In genomic region chr22:23180893-23181762, GRCh38 we compare ENCODE assay signal across 8 cellular contexts. TPM values are rescaled to one million over a fixed set of nuclear protein-coding genes. Genes with fewer than 3 reads are reported as not detected.
DNase-seq lines count a peak whose midpoint lies in the region; ATAC-seq and TF ChIP-seq lines count a peak whose summit lies in the region.

No MANE protein-coding gene starts in this region.

- H3K27ac Mint-ChIP-seq in activated CD8-positive, alpha-beta memory T cell treated with anti-CD3 and anti-CD28 coated beads, Interleukin-2, amount 10 ng/mL, durations not matched to agents 7 days and 5 days, result no peak overlapping the region

- TF ChIP-seq CTCF in sigmoid colon (IDR thresholded peaks at IDR 0.05), result no peak

- H3K4me3 Mint-ChIP-seq in activated CD8-positive, alpha-beta memory T cell treated with anti-CD3 and anti-CD28 coated beads, Interleukin-2, amount 10 ng/mL, durations not matched to agents 7 days and 5 days, result peak overlapping the region; percentile 75

- intact Hi-C loops in sigmoid colon (cut with DNase I), result no loop called here

- H3K27ac ChIP-seq in sigmoid colon, result peak overlapping the region; percentile 68 to 86 (median 79)

- WGBS in sigmoid colon, 2 donors, result 10 to 23% methylated on average over 116 of the region's 116 CpGs

- no peak for TF ChIP-seq EP300 in sigmoid colon (IDR thresholded peaks at IDR 0.05)

- ATAC-seq in activated CD8-positive, alpha-beta memory T cell treated with anti-CD3 and anti-CD28 coated beads, Interleukin-2, amount 10 ng/mL, durations not matched to agents 7 days and 5 days, result peak; percentile 11
- ATAC-seq in GM19397 (IDR thresholded peaks at IDR 0.05; ENCODE audit: unreplicated experiment), result no peak

- CTCF ChIA-PET in activated CD8-positive, alpha-beta memory T cell treated with anti-CD3 and anti-CD28 coated beads, Interleukin-2, amount 10 ng/mL, durations not matched to agents 7 days and 5 days (lab: Charles Lee), result interaction anchor here (0.6 to 15.4 kb wide), 8 partner anchors 43 to 228 kb away, joined by 3 to 300 read pairs (median 4); no protein-coding TSS in a partner anchor

- peaks cover 0 to 61% (median 54%) of the 10 kb centered on the region in 4 donors for H3K4me1 ChIP-seq in sigmoid colon

- no peaks in the 10 kb centered on the region for H3K9me3 ChIP-seq in sigmoid colon

- H3K4me1 Mint-ChIP-seq in activated CD8-positive, alpha-beta memory T cell treated with anti-CD3 and anti-CD28 coated beads, Interleukin-2, amount 10 ng/mL, durations not matched to agents 7 days and 5 days, result peaks cover 68% of the 10 kb centered on the region

- DNase-seq in stimulated activated CD4-positive, alpha-beta T cell treated with anti-CD3 and anti-CD28 coated beads, Interleukin-12 subunit alpha, Interleukin-12 subunit beta, amount 100 ng/mL, for 4 hours, result peak; percentile 22
- no peak for DNase-seq in stimulated activated CD4-positive, alpha-beta T cell treated with anti-CD3 and anti-CD28 coated beads, Interleukin-1b, Interleukin-23, amount 100 ng/mL, for 48 hours
- DNase-seq in activated CD8-positive, alpha-beta memory T cell treated with anti-CD3 and anti-CD28 coated beads, Interleukin-2, amount 10 ng/mL, durations not matched to agents 7 days and 5 days, result no peak
- DNase-seq in germinal center (ENCODE audit: low spot score), result peak; percentile 50
- no peak for DNase-seq in sigmoid colon
- DNase-seq in midbrain (lab: John Stamatoyannopoulos, UW), result no peak
- DNase-seq in NCI-H2196 (lab: John Stamatoyannopoulos, UW; ENCODE audit: unreplicated experiment), result no peak

- peaks cover 4% of the 10 kb centered on the region for H3K27me3 Mint-ChIP-seq in activated CD8-positive, alpha-beta memory T cell treated with anti-CD3 and anti-CD28 coated beads, Interleukin-2, amount 10 ng/mL, durations not matched to agents 7 days and 5 days

- TF ChIP-seq POLR2A in sigmoid colon (IDR thresholded peaks at IDR 0.05), result no peak

- no peaks in the 10 kb centered on the region for H3K27me3 ChIP-seq in sigmoid colon

- peaks cover 24% of the 10 kb centered on the region for H3K36me3 Mint-ChIP-seq in activated CD8-positive, alpha-beta memory T cell treated with anti-CD3 and anti-CD28 coated beads, Interleukin-2, amount 10 ng/mL, durations not matched to agents 7 days and 5 days

- H3K36me3 ChIP-seq in sigmoid colon, result no peaks in the 10 kb centered on the region

- H3K4me3 ChIP-seq in sigmoid colon, result peak overlapping the region; percentile 64 to 77 (median 72)

- H3K9me3 Mint-ChIP-seq in activated CD8-positive, alpha-beta memory T cell treated with anti-CD3 and anti-CD28 coated beads, Interleukin-2, amount 10 ng/mL, durations not matched to agents 7 days and 5 days (ENCODE audit: low read depth), result peaks cover 9% of the 10 kb centered on the region

RNA-seq across cellular contexts. Expression of gene BCR, which starts 0.8 kb away (rescaled TPM):
- 10 to 100 TPM; 20.6 to 40.2 TPM for total RNA-seq in activated CD8-positive, alpha-beta memory T cell treated with anti-CD3 and anti-CD28 coated beads, Interleukin-2, amount 10 ng/mL, durations not matched to agents 7 days and 5 days
- total RNA-seq in sigmoid colon, result 10 to 100 TPM; 13.2 to 39.9 (median 21.5) TPM
- polyA plus RNA-seq in sigmoid colon, result 10 to 100 TPM; 10.8 to 25.9 (median 10.9) TPM

RNA-seq across cellular contexts. Expression of gene RAB36, which starts 35.9 kb away (rescaled TPM):
- total RNA-seq in activated CD8-positive, alpha-beta memory T cell treated with anti-CD3 and anti-CD28 coated beads, Interleukin-2, amount 10 ng/mL, durations not matched to agents 7 days and 5 days, result under 1 TPM; 0.26 to 0.37 TPM
- 1 to 10 TPM; 2.1 to 5.3 (median 3.5) TPM for total RNA-seq in sigmoid colon
- polyA plus RNA-seq in sigmoid colon, result 1 to 10 TPM in 1 of 3 donors, under 1 TPM in 2; 0.23 to 1.5 (median 0.60) TPM

RNA-seq across cellular contexts. Expression of gene RSPH14, which starts 39.3 kb away (rescaled TPM):
- not detected for total RNA-seq in activated CD8-positive, alpha-beta memory T cell treated with anti-CD3 and anti-CD28 coated beads, Interleukin-2, amount 10 ng/mL, durations not matched to agents 7 days and 5 days
- under 1 TPM in 2 of 4 donors, not detected in 2; 0.33 to 0.81 TPM for total RNA-seq in sigmoid colon
- polyA plus RNA-seq in sigmoid colon, result under 1 TPM in 1 of 3 donors, not detected in 2; 0.06 TPM

Comparison
In these comparisons a context has a peak if more than half of its experiments do, and no peak if none do; other contexts are left out.
1. DNase-seq: peak in stimulated activated CD4-positive, alpha-beta T cell treated with anti-CD3 and anti-CD28 coated beads, Interleukin-12 subunit alpha, Interleukin-12 subunit beta, amount 100 ng/mL, for 4 hours (single experiment) and germinal center (single experiment); none in stimulated activated CD4-positive, alpha-beta T cell treated with anti-CD3 and anti-CD28 coated beads, Interleukin-1b, Interleukin-23, amount 100 ng/mL, for 48 hours (single experiment), activated CD8-positive, alpha-beta memory T cell treated with anti-CD3 and anti-CD28 coated beads, Interleukin-2, amount 10 ng/mL, durations not matched to agents 7 days and 5 days (single experiment), sigmoid colon (single experiment), midbrain (single experiment) and NCI-H2196 (single experiment).